2 cellular contexts compared by ENCODE assay signal in genomic region chr2:200619275-200619674, GRCh38.
TF ChIP-seq lines count a peak whose summit lies in the region.

No MANE protein-coding gene starts in this region.

TF ChIP-seq in SK-N-SH, 30 proteins besides CTCF, POLR2A, EP300 and RAD21 (continued from another document):
- no peak for TF ChIP-seq USF2 (IDR thresholded peaks at IDR 0.05; ENCODE audit: borderline replicate concordance, low read depth, low read length)
TF ChIP-seq in SK-N-SH: peak in this region for 0.

TF ChIP-seq in SK-N-SH treated with all-trans-retinoic acid at 6 μM for 48 hours, 23 proteins besides CTCF, POLR2A, EP300 and RAD21 (continued from another document):
- TF ChIP-seq POU6F1 (CRISPR knock-in tag; IDR thresholded peaks at IDR 0.05; ENCODE audit: borderline replicate concordance, low read depth) (no peak), CSRNP3 (CRISPR knock-in tag; IDR thresholded peaks at IDR 0.05) (no peak), BACH2 (CRISPR knock-in tag; IDR thresholded peaks at IDR 0.05; ENCODE audit: borderline replicate concordance) (no peak)
